16 cellular contexts compared by ENCODE assay signal in genomic region chrX:133630362-133630761, GRCh38.
"Had no signal": no experiment of that assay in that cellular context is flagged by ENCODE, and none has a peak within 500 bp of the region (broad histone marks: within the 10 kb centered on the region; RNA-seq: fewer than 3 reads in every experiment).

No MANE protein-coding gene starts in this region.

- H3K4me1 ChIP-seq: prostate gland had no signal

- H3K27ac ChIP-seq: coronary artery, foreskin keratinocyte, prostate gland had no signal

- ATAC-seq: activated CD8-positive, alpha-beta T cell treated with anti-CD3 and anti-CD28 coated beads, Interleukin-2, amount 10 ng/mL, durations not matched to agents 7 days and 5 days; activated naive CD4-positive, alpha-beta T cell treated with anti-CD3 and anti-CD28 coated beads, Interleukin-2, amount 50 U/mL, for 72 hours; foreskin keratinocyte; left colon; naive thymus-derived CD8-positive, alpha-beta T cell; stimulated activated effector memory CD8-positive, alpha-beta T cell treated with anti-CD3 and anti-CD28 coated beads, Interleukin-12 subunit alpha, Interleukin-12 subunit beta, amount 100 ng/mL, for 72 hours had no signal

- H3K27me3 Mint-ChIP-seq: activated CD4-positive, alpha-beta T cell treated with anti-CD3 and anti-CD28 coated beads, Interleukin-2, amount 10 ng/mL, durations not matched to agents 24 days and 14 days; central memory CD8-positive, alpha-beta T cell; naive thymus-derived CD8-positive, alpha-beta T cell had no signal

- H3K9me3 Mint-ChIP-seq: activated CD4-positive, alpha-beta T cell treated with anti-CD3 and anti-CD28 coated beads, Interleukin-2, amount 10 ng/mL, durations not matched to agents 24 days and 14 days; activated naive CD4-positive, alpha-beta T cell treated with anti-CD3 and anti-CD28 coated beads, Interleukin-2, amount 50 U/mL, for 72 hours; central memory CD8-positive, alpha-beta T cell; stimulated activated effector memory CD8-positive, alpha-beta T cell treated with anti-CD3 and anti-CD28 coated beads, Interleukin-12 subunit alpha, Interleukin-12 subunit beta, amount 100 ng/mL, for 72 hours; T-helper 2 cell treated with Interferon-gamma antibody and Interleukin-4, amounts not matched to agents 5 μg/mL and 100 μg/mL, for 36 hours had no signal

- DNase-seq: activated CD4-positive, alpha-beta T cell treated with anti-CD3 and anti-CD28 coated beads, Interleukin-2, amount 10 ng/mL, durations not matched to agents 24 days and 14 days; activated CD4-positive, CD25-positive, alpha-beta regulatory T cell; activated CD8-positive, alpha-beta memory T cell treated with anti-CD3 and anti-CD28 coated beads, Interleukin-2, amount 50 U/mL, for 4 hours; activated CD8-positive, alpha-beta T cell treated with anti-CD3 and anti-CD28 coated beads, Interleukin-2, amount 10 ng/mL, durations not matched to agents 7 days and 5 days; activated effector memory CD4-positive, alpha-beta T cell treated with anti-CD3 and anti-CD28 coated beads, Interleukin-2, amount 50 U/mL, for 16 hours; activated T-cell treated with anti-CD3 and anti-CD28 coated beads, Interleukin-2, amount 50 U/mL, for 48 hours; foreskin keratinocyte; left colon; mammary epithelial cell; naive thymus-derived CD8-positive, alpha-beta T cell had no signal

- H3K36me3 ChIP-seq: prostate gland had no signal

- H3K27me3 ChIP-seq: foreskin keratinocyte had no signal

- H3K9me3 ChIP-seq: prostate gland had no signal

- H3K4me3 Mint-ChIP-seq: activated CD4-positive, alpha-beta T cell treated with anti-CD3 and anti-CD28 coated beads, Interleukin-2, amount 10 ng/mL, durations not matched to agents 24 days and 14 days; activated CD8-positive, alpha-beta T cell treated with anti-CD3 and anti-CD28 coated beads, Interleukin-2, amount 10 ng/mL, durations not matched to agents 7 days and 5 days; central memory CD8-positive, alpha-beta T cell; naive thymus-derived CD8-positive, alpha-beta T cell; stimulated activated effector memory CD8-positive, alpha-beta T cell treated with anti-CD3 and anti-CD28 coated beads, Interleukin-12 subunit alpha, Interleukin-12 subunit beta, amount 100 ng/mL, for 72 hours; T-helper 2 cell treated with Interferon-gamma antibody and Interleukin-4, amounts not matched to agents 5 μg/mL and 100 μg/mL, for 36 hours had no signal

- H3K36me3 Mint-ChIP-seq: activated naive CD4-positive, alpha-beta T cell treated with anti-CD3 and anti-CD28 coated beads, Interleukin-2, amount 50 U/mL, for 72 hours; naive thymus-derived CD8-positive, alpha-beta T cell; stimulated activated effector memory CD8-positive, alpha-beta T cell treated with anti-CD3 and anti-CD28 coated beads, Interleukin-12 subunit alpha, Interleukin-12 subunit beta, amount 100 ng/mL, for 72 hours had no signal

- H3K27ac Mint-ChIP-seq: activated CD4-positive, alpha-beta T cell treated with anti-CD3 and anti-CD28 coated beads, Interleukin-2, amount 10 ng/mL, durations not matched to agents 24 days and 14 days; activated CD8-positive, alpha-beta T cell treated with anti-CD3 and anti-CD28 coated beads, Interleukin-2, amount 10 ng/mL, durations not matched to agents 7 days and 5 days; activated naive CD4-positive, alpha-beta T cell treated with anti-CD3 and anti-CD28 coated beads, Interleukin-2, amount 50 U/mL, for 72 hours; naive thymus-derived CD8-positive, alpha-beta T cell; stimulated activated effector memory CD8-positive, alpha-beta T cell treated with anti-CD3 and anti-CD28 coated beads, Interleukin-12 subunit alpha, Interleukin-12 subunit beta, amount 100 ng/mL, for 72 hours; T-helper 2 cell treated with Interferon-gamma antibody and Interleukin-4, amounts not matched to agents 5 μg/mL and 100 μg/mL, for 36 hours had no signal

- H3K4me3 ChIP-seq: coronary artery, prostate gland had no signal

- H3K4me1 Mint-ChIP-seq: activated CD4-positive, alpha-beta T cell treated with anti-CD3 and anti-CD28 coated beads, Interleukin-2, amount 10 ng/mL, durations not matched to agents 24 days and 14 days; central memory CD8-positive, alpha-beta T cell; naive thymus-derived CD8-positive, alpha-beta T cell; stimulated activated effector memory CD8-positive, alpha-beta T cell treated with anti-CD3 and anti-CD28 coated beads, Interleukin-12 subunit alpha, Interleukin-12 subunit beta, amount 100 ng/mL, for 72 hours had no signal
